In the genomic region with DNA sequence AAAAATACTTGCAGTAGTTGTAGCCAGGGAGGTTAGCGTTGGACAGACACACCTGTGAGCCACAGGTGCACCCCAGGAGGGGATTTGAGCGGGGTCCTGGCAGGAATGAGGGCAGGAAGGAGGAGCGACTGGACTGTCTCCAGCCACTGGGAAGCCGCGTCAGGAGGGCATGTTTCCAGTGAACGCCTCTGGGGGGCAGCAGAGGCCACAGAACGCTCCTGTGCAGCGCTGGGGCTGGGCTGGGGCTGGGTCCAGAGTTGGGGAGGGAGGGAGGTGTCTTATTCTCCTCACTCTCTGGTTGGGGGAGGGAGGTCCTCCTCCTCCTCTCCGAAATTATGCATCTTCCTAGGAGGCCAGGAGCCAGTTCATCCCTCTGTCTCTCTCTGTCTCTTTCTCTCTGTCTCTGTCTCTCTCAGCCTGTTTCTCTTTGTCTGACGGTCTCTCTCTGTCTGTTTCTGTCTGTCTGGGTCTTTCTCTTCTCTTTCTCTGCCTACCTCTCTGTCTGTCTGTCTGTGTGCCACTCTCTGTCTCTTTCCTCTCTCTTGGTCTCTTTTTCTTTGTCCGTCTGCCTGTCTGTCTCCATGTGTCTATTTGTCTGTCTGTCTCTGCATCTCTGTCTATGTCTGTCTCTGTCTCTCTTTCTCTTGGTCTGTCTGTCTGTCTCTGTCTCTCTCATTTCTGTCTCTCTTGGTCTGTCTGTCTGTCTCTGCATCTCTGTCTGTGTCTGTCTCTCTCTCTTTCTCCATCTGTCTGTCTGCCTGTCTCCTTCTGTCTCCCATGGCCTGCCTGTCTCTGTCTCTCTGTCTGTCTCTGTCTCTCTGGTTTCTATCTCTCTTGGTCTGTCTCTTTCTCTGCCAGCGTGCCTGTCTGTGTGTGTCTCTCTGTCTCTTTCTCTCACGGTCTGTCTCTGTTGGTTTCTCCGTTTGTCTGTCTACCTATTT, we compare ENCODE assay signal across 8 cellular contexts. TPM values are rescaled to one million over a fixed set of nuclear protein-coding genes. Genes with fewer than 3 reads are reported as not detected.
DNase-seq lines count a peak whose midpoint lies in the region; ATAC-seq and TF ChIP-seq lines count a peak whose summit lies in the region.

No MANE protein-coding gene starts in this region.

- intact Hi-C loops in left ventricle myocardium inferior (cut with micrococcal nuclease) (loop anchor here (5.0 kb wide), 1 partner anchor 778 kb away; no protein-coding TSS in a partner anchor), sciatic nerve (cut with DNase I) (loop anchor here (5.0 kb wide), 1 partner anchor 633 kb away; no protein-coding TSS in a partner anchor)

- peak; percentile 90 for TF ChIP-seq CTCF in left ventricle myocardium inferior (IDR thresholded peaks at IDR 0.05; ENCODE audit: borderline replicate concordance)

- no peaks in the 10 kb centered on the region for H3K27me3 ChIP-seq in left ventricle myocardium inferior (ENCODE audit: low read depth)

- DNase-seq in AG08395 (ENCODE audit: low spot score) (peak; percentile 81), NAMALWA (ENCODE audit: low spot score) (peak; percentile 84), T-helper 1 cell (peak in 4 of 5 donors; percentile 51 to 62 (median 59)), amniotic epithelial cell (ENCODE audit: low read depth) (peak; percentile 28), left ventricle myocardium inferior (peak; percentile 72), sciatic nerve (ENCODE audit: low spot score) (peak; percentile 86)

- ATAC-seq in GM18505 (IDR thresholded peaks at IDR 0.05; ENCODE audit: unreplicated experiment): peak; percentile 59
- peak; percentile 92 for ATAC-seq in sciatic nerve
- no peak for ATAC-seq in HG03139 (IDR thresholded peaks at IDR 0.05; ENCODE audit: unreplicated experiment)

- no peaks in the 10 kb centered on the region for H3K36me3 ChIP-seq in left ventricle myocardium inferior

- H3K27ac ChIP-seq in left ventricle myocardium inferior (replicated peaks): no peak overlapping the region

- H3K4me3 ChIP-seq in left ventricle myocardium inferior: no peak overlapping the region

- peaks cover 14% of the 10 kb centered on the region for H3K4me1 ChIP-seq in left ventricle myocardium inferior

- no peaks in the 10 kb centered on the region for H3K9me3 ChIP-seq in left ventricle myocardium inferior (replicated peaks)

- no peak for TF ChIP-seq POLR2A in GM18505 (IDR thresholded peaks at IDR 0.05; ENCODE audit: borderline replicate concordance, extremely low read depth, insufficient read depth, insufficient read length)

RNA-seq across cellular contexts. Expression of a gene that starts 9.9 kb away (rescaled TPM):
- 11.2 TPM for total RNA-seq in left ventricle myocardium inferior
- 17.5 TPM for total RNA-seq in sciatic nerve

RNA-seq across cellular contexts. Expression of a gene that starts 23.7 kb away (rescaled TPM):
- total RNA-seq in left ventricle myocardium inferior (0.36 TPM), sciatic nerve (0.27 TPM)

RNA-seq across cellular contexts. Expression of a gene that starts 49.2 kb away (rescaled TPM):
- 76.5 TPM for total RNA-seq in left ventricle myocardium inferior
- 57.2 TPM for total RNA-seq in sciatic nerve

Comparison
In these comparisons a context has a peak if more than half of its experiments do, and no peak if none do; other contexts are left out.
1. DNase-seq: peak in every context shown above with its lines; median percentile 86 in sciatic nerve; 84 in NAMALWA; 81 in AG08395; 72 in left ventricle myocardium inferior; 59 in T-helper 1 cell; 28 in amniotic epithelial cell.